ENCODE assay signal across 8 cellular contexts in genomic region chr5:139565411-139566305, GRCh38. TPM values are rescaled to one million over a fixed set of nuclear protein-coding genes. Genes with fewer than 3 reads are reported as not detected.
DNase-seq lines count a peak whose midpoint lies in the region; ATAC-seq and TF ChIP-seq lines count a peak whose summit lies in the region.

No MANE protein-coding gene starts in this region.

- H4K20me1 ChIP-seq in BLaER1 treated with 17β-estradiol and CSF1 and Interleukin-3, amounts not matched to agents 10 nM and 100 nM = peaks cover 62 to 88% (median 85%) of the 10 kb centered on the region in 11 experiments

- no peaks in the 10 kb centered on the region for H3K27me3 ChIP-seq in BLaER1 treated with 17β-estradiol and CSF1 and Interleukin-3, amounts not matched to agents 10 nM and 100 nM

- H3K9me3 Mint-ChIP-seq in stimulated activated naive CD8-positive, alpha-beta T cell treated with anti-CD3 and anti-CD28 coated beads, Interleukin-15, Interleukin-2, amounts not matched to agents 100 ng/mL and 50 ng/mL, for 24 hours = no peaks in the 10 kb centered on the region

- peak overlapping the region; percentile 100 for H3K4me3 Mint-ChIP-seq in stimulated activated naive CD8-positive, alpha-beta T cell treated with anti-CD3 and anti-CD28 coated beads, Interleukin-15, Interleukin-2, amounts not matched to agents 100 ng/mL and 50 ng/mL, for 24 hours

- peak overlapping the region; percentile 5 to 98 (median 51) for H3K4me3 ChIP-seq in BLaER1 treated with 17β-estradiol and CSF1 and Interleukin-3, amounts not matched to agents 10 nM and 100 nM
- H3K4me3 ChIP-seq in fibroblast of villous mesenchyme (ENCODE audit: low read depth, low read length) = no peak overlapping the region

- peaks cover 20 to 65% (median 50%) of the 10 kb centered on the region in 11 experiments; a peak in 21 of 22 replicates for H3K36me3 ChIP-seq in BLaER1 treated with 17β-estradiol and CSF1 and Interleukin-3, amounts not matched to agents 10 nM and 100 nM
- peaks cover 68% of the 10 kb centered on the region for H3K36me3 ChIP-seq in KOPT-K1 (ENCODE audit: insufficient read depth, low read length)

- H3K27me3 Mint-ChIP-seq in stimulated activated naive CD8-positive, alpha-beta T cell treated with anti-CD3 and anti-CD28 coated beads, Interleukin-15, Interleukin-2, amounts not matched to agents 100 ng/mL and 50 ng/mL, for 24 hours = no peaks in the 10 kb centered on the region

- H3K4me1 Mint-ChIP-seq in stimulated activated naive CD8-positive, alpha-beta T cell treated with anti-CD3 and anti-CD28 coated beads, Interleukin-15, Interleukin-2, amounts not matched to agents 100 ng/mL and 50 ng/mL, for 24 hours (ENCODE audit: low read depth) = peaks cover 79% of the 10 kb centered on the region

- peak; percentile 54 for ATAC-seq in GM19395 (IDR thresholded peaks at IDR 0.05; ENCODE audit: unreplicated experiment)
- ATAC-seq in HG03521 (IDR thresholded peaks at IDR 0.05; ENCODE audit: unreplicated experiment) = no peak

- H3K9me3 ChIP-seq in BLaER1 treated with 17β-estradiol and CSF1 and Interleukin-3, amounts not matched to agents 10 nM and 100 nM (replicated peaks in 1 of 11) = no peaks in the 10 kb centered on the region
- H3K9me3 ChIP-seq in KOPT-K1 (ENCODE audit: insufficient read depth, low read length, poor library complexity, severe bottlenecking) = no peaks in the 10 kb centered on the region

- TF ChIP-seq CTCF in fibroblast of villous mesenchyme (IDR thresholded peaks at IDR 0.05; ENCODE audit: insufficient read depth, low read depth, low read length) = no peak

- peaks cover 63% of the 10 kb centered on the region for H3K36me3 Mint-ChIP-seq in stimulated activated naive CD8-positive, alpha-beta T cell treated with anti-CD3 and anti-CD28 coated beads, Interleukin-15, Interleukin-2, amounts not matched to agents 100 ng/mL and 50 ng/mL, for 24 hours (ENCODE audit: low read depth)

- peak overlapping the region; percentile 83 to 99 (median 93) for H3K4me2 ChIP-seq in BLaER1 treated with 17β-estradiol and CSF1 and Interleukin-3, amounts not matched to agents 10 nM and 100 nM

- H3K27ac Mint-ChIP-seq in stimulated activated naive CD8-positive, alpha-beta T cell treated with anti-CD3 and anti-CD28 coated beads, Interleukin-15, Interleukin-2, amounts not matched to agents 100 ng/mL and 50 ng/mL, for 24 hours = peak overlapping the region; percentile 99

- peak overlapping the region in 10 of 11 experiments; percentile 41 to 97 (median 84); a peak in 21 of 22 replicates for H3K27ac ChIP-seq in BLaER1 treated with 17β-estradiol and CSF1 and Interleukin-3, amounts not matched to agents 10 nM and 100 nM
- peak overlapping the region; percentile 31 for H3K27ac ChIP-seq in KOPT-K1 (ENCODE audit: low read depth, low read length, poor library complexity, severe bottlenecking)

- peak overlapping the region; percentile 57 to 98 (median 72); a peak in 21 of 22 replicates for H3K9ac ChIP-seq in BLaER1 treated with 17β-estradiol and CSF1 and Interleukin-3, amounts not matched to agents 10 nM and 100 nM

- H3K4me1 ChIP-seq in BLaER1 treated with 17β-estradiol and CSF1 and Interleukin-3, amounts not matched to agents 10 nM and 100 nM = peaks cover 78 to 81% (median 80%) of the 10 kb centered on the region in 10 experiments

- peak; percentile 14 to 15 for DNase-seq in activated CD8-positive, alpha-beta memory T cell treated with anti-CD3 and anti-CD28 coated beads for 4 hours (ENCODE audit: low read depth in 2 of 2)
- peak; percentile 47 for DNase-seq in fibroblast of villous mesenchyme (ENCODE audit: low read depth)
- no peak for DNase-seq in T1000 (lab: John Stamatoyannopoulos, UW)

RNA-seq across cellular contexts. Expression of gene UBE2D2, which starts 4.5 kb away (rescaled TPM):
- total RNA-seq in fibroblast of villous mesenchyme = 53.8 and 56.6 TPM in 2 replicates
